Comparison of ENCODE assay signal across 11 cellular contexts in the genomic region with DNA sequence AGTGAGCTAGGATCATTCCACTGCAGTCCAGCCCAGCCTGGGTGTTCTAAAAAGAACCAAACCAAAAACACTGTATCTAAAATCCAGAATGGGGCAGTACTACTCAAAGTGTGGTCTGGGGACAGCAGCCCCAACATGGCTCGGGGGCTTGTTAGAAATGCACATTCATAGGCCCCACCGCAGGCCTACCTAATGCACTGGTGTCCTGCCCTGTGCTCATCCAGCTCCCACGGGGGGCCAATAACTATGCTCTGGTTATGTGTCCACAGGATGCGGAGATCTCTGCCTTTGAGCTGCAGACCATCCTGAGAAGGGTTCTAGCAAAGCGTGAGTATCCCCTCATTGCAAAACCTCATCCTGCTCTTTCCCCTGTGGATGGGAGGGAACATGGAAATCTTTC.
"Had no signal": no experiment of that assay in that cellular context is flagged by ENCODE, and none has a peak within 500 bp of the region (broad histone marks: within the 10 kb centered on the region; RNA-seq: fewer than 3 reads in every experiment).

No MANE protein-coding gene starts in this region.

- H3K27me3 Mint-ChIP-seq: stimulated activated naive CD8-positive, alpha-beta T cell treated with anti-CD3 and anti-CD28 coated beads, Interleukin-15, amount 100 ng/mL, for 72 hours had no signal

- ATAC-seq: stimulated activated naive CD8-positive, alpha-beta T cell treated with anti-CD3 and anti-CD28 coated beads, Interleukin-15, amount 100 ng/mL, for 72 hours had no signal

- DNase-seq: activated CD4-positive, alpha-beta T cell treated with anti-CD3 and anti-CD28 coated beads, Interleukin-2, amount 50 U/mL, for 1 hour; cerebellar nuclear complex; esophagus squamous epithelium; foreskin fibroblast; glutamatergic neuron; mammary epithelial cell; ovary; stimulated activated CD4-positive, alpha-beta T cell treated with anti-CD3 and anti-CD28 coated beads, Interleukin-15, amount 100 ng/mL, for 24 hours; stimulated activated CD4-positive, alpha-beta T cell treated with anti-CD3 and anti-CD28 coated beads, Interleukin-4, amount 100 ng/mL, for 24 hours; stimulated activated naive CD8-positive, alpha-beta T cell treated with anti-CD3 and anti-CD28 coated beads, Interleukin-15, amount 100 ng/mL, for 72 hours had no signal

- H3K4me1 ChIP-seq: esophagus squamous epithelium had no signal

- H3K9me3 ChIP-seq: esophagus squamous epithelium, ovary had no signal

- H3K9me3 Mint-ChIP-seq: neural crest cell; stimulated activated naive CD8-positive, alpha-beta T cell treated with anti-CD3 and anti-CD28 coated beads, Interleukin-15, amount 100 ng/mL, for 72 hours had no signal

- H3K4me3 ChIP-seq: esophagus squamous epithelium, ovary had no signal

- H3K27ac ChIP-seq: esophagus squamous epithelium, ovary had no signal

- H3K36me3 ChIP-seq: ovary had no signal

- H3K4me3 Mint-ChIP-seq: neural crest cell; stimulated activated naive CD8-positive, alpha-beta T cell treated with anti-CD3 and anti-CD28 coated beads, Interleukin-15, amount 100 ng/mL, for 72 hours had no signal

- H3K4me1 Mint-ChIP-seq: stimulated activated naive CD8-positive, alpha-beta T cell treated with anti-CD3 and anti-CD28 coated beads, Interleukin-15, amount 100 ng/mL, for 72 hours had no signal
